ENCODE assay signal across 8 cellular contexts in the genomic region with DNA sequence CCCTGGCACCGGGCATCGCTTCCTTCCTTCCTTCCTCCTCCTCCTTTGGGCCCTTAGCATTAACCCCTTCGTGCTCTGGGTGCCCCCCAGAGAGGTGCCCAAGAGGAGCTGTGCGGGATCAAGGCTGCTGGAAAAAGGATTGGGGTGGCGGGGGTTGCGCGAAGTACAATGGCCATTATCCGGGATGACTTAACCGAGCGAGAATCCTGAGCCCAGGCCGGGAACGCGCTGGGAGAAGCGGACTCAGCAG. TPM values are rescaled to one million over a fixed set of nuclear protein-coding genes. Genes with fewer than 3 reads are reported as not detected.
DNase-seq lines count a peak whose midpoint lies in the region; ATAC-seq and TF ChIP-seq lines count a peak whose summit lies in the region.

No MANE protein-coding gene starts in this region.

- no peak overlapping the region for H3K18ac ChIP-seq in trophoblast cell (ENCODE audit: low read length)

- H3K79me1 ChIP-seq in trophoblast cell (ENCODE audit: low read length): no peaks in the 10 kb centered on the region

- H3K9ac ChIP-seq in BLaER1 treated with 17β-estradiol and CSF1 and Interleukin-3, amounts not matched to agents 10 nM and 100 nM: peak overlapping the region in 5 of 11 experiments; percentile 15 to 50 (median 28); a peak in 5 of 22 replicates
- no peak overlapping the region for H3K9ac ChIP-seq in trophoblast cell (ENCODE audit: low read length)

- peaks cover 10 to 17% (median 14%) of the 10 kb centered on the region in 11 experiments for H3K36me3 ChIP-seq in BLaER1 treated with 17β-estradiol and CSF1 and Interleukin-3, amounts not matched to agents 10 nM and 100 nM
- H3K36me3 ChIP-seq in esophagus muscularis mucosa (peaks cover under 1 to 10% (median 3%) of the 10 kb centered on the region in 4 donors), trophoblast cell (ENCODE audit: control insufficient read depth in 1 of 2, insufficient read depth in 2 of 2, low read length in 2 of 2) (peaks cover under 1 to 6% of the 10 kb centered on the region in 2 experiments)

- H2AFZ ChIP-seq in trophoblast cell (ENCODE audit: insufficient read depth, low read length, poor library complexity): no peak overlapping the region

- peak overlapping the region in 2 of 3 donors; percentile 68 to 81 for H3K27ac Mint-ChIP-seq in IgD-negative memory B cell

- no peak overlapping the region for H3K23ac ChIP-seq in trophoblast cell (ENCODE audit: low read length)

- peaks cover 17 to 43% (median 31%) of the 10 kb centered on the region in 3 donors for H3K4me1 Mint-ChIP-seq in IgD-negative memory B cell

- H3K4me3 ChIP-seq in BLaER1 treated with 17β-estradiol and CSF1 and Interleukin-3, amounts not matched to agents 10 nM and 100 nM: peak overlapping the region; percentile 39 to 67 (median 48)
- H3K4me3 ChIP-seq in esophagus muscularis mucosa (peak overlapping the region; percentile 32 to 52 (median 40)), trophoblast cell (ENCODE audit: low read depth, low read length) (no peak overlapping the region)

- no peak overlapping the region for H3K4ac ChIP-seq in trophoblast cell (ENCODE audit: low read depth, low read length)

- H3K27ac ChIP-seq in BLaER1 treated with 17β-estradiol and CSF1 and Interleukin-3, amounts not matched to agents 10 nM and 100 nM: no peak overlapping the region
- peak overlapping the region in 3 of 4 donors; percentile 16 to 62 (median 21) for H3K27ac ChIP-seq in esophagus muscularis mucosa (replicated peaks in 1 of 4)
- no peak overlapping the region for H3K27ac ChIP-seq in trophoblast cell (ENCODE audit: low read depth, low read length)

- TF ChIP-seq POLR2A in esophagus muscularis mucosa (IDR thresholded peaks at IDR 0.05; ENCODE audit: low read depth): no peak

- DNase-seq in esophagus muscularis mucosa (ENCODE audit: extremely low spot score) (no peak), trophoblast cell (peak in 1 of 2 donors; percentile 32), nucleus accumbens (lab: John Stamatoyannopoulos, UW) (no peak), HT-29 (ENCODE audit: low spot score) (no peak)

- no peaks in the 10 kb centered on the region for H3K79me2 ChIP-seq in trophoblast cell (ENCODE audit: control insufficient read depth, insufficient read depth, low read length, poor library complexity)

- H3K9me3 Mint-ChIP-seq in IgD-negative memory B cell: no peaks in the 10 kb centered on the region

- H3K4me2 ChIP-seq in BLaER1 treated with 17β-estradiol and CSF1 and Interleukin-3, amounts not matched to agents 10 nM and 100 nM: peak overlapping the region; percentile 79 to 100 (median 93)
- peak overlapping the region; percentile 31 for H3K4me2 ChIP-seq in trophoblast cell (ENCODE audit: low read length)

- TF ChIP-seq EP300 in esophagus muscularis mucosa (IDR thresholded peaks at IDR 0.05): no peak

- no peak overlapping the region for H2BK5ac ChIP-seq in trophoblast cell (ENCODE audit: low read depth, low read length, poor library complexity)

- H4K20me1 ChIP-seq in BLaER1 treated with 17β-estradiol and CSF1 and Interleukin-3, amounts not matched to agents 10 nM and 100 nM: peaks cover 9 to 83% (median 78%) of the 10 kb centered on the region in 11 experiments; a peak in 20 of 22 replicates

- TF ChIP-seq CTCF in esophagus muscularis mucosa (IDR thresholded peaks at IDR 0.05): no peak

- H4K8ac ChIP-seq in trophoblast cell (ENCODE audit: low read depth, low read length): no peak overlapping the region

- ATAC-seq in GM19452 (IDR thresholded peaks at IDR 0.05; ENCODE audit: unreplicated experiment) (no peak), HG02870 (IDR thresholded peaks at IDR 0.05; ENCODE audit: unreplicated experiment) (no peak)

- H3K4me1 ChIP-seq in BLaER1 treated with 17β-estradiol and CSF1 and Interleukin-3, amounts not matched to agents 10 nM and 100 nM: peaks cover 45 to 73% (median 60%) of the 10 kb centered on the region in 10 experiments
- H3K4me1 ChIP-seq in esophagus muscularis mucosa: peaks cover 58 to 78% (median 70%) of the 10 kb centered on the region in 4 donors
- H3K4me1 ChIP-seq in trophoblast cell (ENCODE audit: control insufficient read depth in 1 of 2, insufficient read depth in 2 of 2, low read length in 2 of 2): peaks cover 12 to 29% of the 10 kb centered on the region in 2 experiments

- peaks cover 51% of the 10 kb centered on the region for H3K27me3 Mint-ChIP-seq in IgD-negative memory B cell

- H3K4me3 Mint-ChIP-seq in IgD-negative memory B cell: peak overlapping the region in 3 of 4 donors; percentile 61 to 86 (median 75)

- 0% methylated on average over 14 of the region's 14 CpGs for WGBS in esophagus muscularis mucosa
- no CpG with 5 or more reads among the region's 14 CpGs for WGBS in trophoblast cell (ENCODE audit: extremely low coverage, insufficient coverage, insufficient read length)

- no peaks in the 10 kb centered on the region for H3K36me3 Mint-ChIP-seq in IgD-negative memory B cell

- H4K12ac ChIP-seq in trophoblast cell (ENCODE audit: low read depth, low read length): no peak overlapping the region

- no peaks in the 10 kb centered on the region for H3K9me3 ChIP-seq in BLaER1 treated with 17β-estradiol and CSF1 and Interleukin-3, amounts not matched to agents 10 nM and 100 nM (replicated peaks in 1 of 11)
- H3K9me3 ChIP-seq in esophagus muscularis mucosa: no peaks in the 10 kb centered on the region
- H3K9me3 ChIP-seq in trophoblast cell (ENCODE audit: insufficient read depth, low read depth, low read length): peaks cover 6% of the 10 kb centered on the region

- H2BK120ac ChIP-seq in trophoblast cell (ENCODE audit: insufficient read depth, low read length, poor library complexity): no peak overlapping the region

- H3K14ac ChIP-seq in trophoblast cell (ENCODE audit: low read length): no peak overlapping the region

- intact Hi-C loops in esophagus muscularis mucosa (cut with DNase I): no loop called here

- peaks cover 85 to 89% (median 85%) of the 10 kb centered on the region in 11 experiments for H3K27me3 ChIP-seq in BLaER1 treated with 17β-estradiol and CSF1 and Interleukin-3, amounts not matched to agents 10 nM and 100 nM
- H3K27me3 ChIP-seq in esophagus muscularis mucosa (peaks cover 0 to 65% (median 51%) of the 10 kb centered on the region in 4 donors), trophoblast cell (ENCODE audit: insufficient read depth, low read length) (peaks cover 70% of the 10 kb centered on the region)

- H4K91ac ChIP-seq in trophoblast cell (ENCODE audit: low read depth, low read length): no peak overlapping the region

- no peak overlapping the region for H2BK12ac ChIP-seq in trophoblast cell (ENCODE audit: low read length)

- H2AK5ac ChIP-seq in trophoblast cell (ENCODE audit: low read length): no peak overlapping the region

RNA-seq across cellular contexts. Expression of gene DHH, which starts 2.8 kb away (rescaled TPM):
- not detected for polyA plus RNA-seq in IgD-negative memory B cell
- 1 to 10 TPM in 3 of 4 donors, under 1 TPM in 1; 0.66 to 3.0 (median 1.9) TPM for total RNA-seq in esophagus muscularis mucosa
- 0.11 and 0.12 TPM in 2 replicates for polyA plus RNA-seq in trophoblast cell (2013)
- total RNA-seq in HT-29 (2014; rRNA removed; shearing (Covaris generic)): 0.28 TPM in 1 of 2 replicates, not detected in the other

RNA-seq across cellular contexts. Expression of gene LMBR1L, which starts 18.9 kb away (rescaled TPM):
- 37.3 TPM for polyA plus RNA-seq in IgD-negative memory B cell
- total RNA-seq in esophagus muscularis mucosa: 10 to 100 TPM; 24.7 to 54.0 (median 34.3) TPM
- 29.4 and 33.5 TPM in 2 replicates for polyA plus RNA-seq in trophoblast cell (2013)
- 16.1 and 24.6 TPM in 2 replicates for total RNA-seq in HT-29 (2014; rRNA removed; shearing (Covaris generic))

RNA-seq across cellular contexts. Expression of gene RHEBL1, which starts 22.0 kb away (rescaled TPM):
- polyA plus RNA-seq in IgD-negative memory B cell: 3.2 TPM
- total RNA-seq in esophagus muscularis mucosa: under 1 TPM in 2 of 4 donors, not detected in 2; 0.40 to 0.97 TPM
- polyA plus RNA-seq in trophoblast cell (2013): 0.89 and 1.0 TPM in 2 replicates
- 1.4 and 1.7 TPM in 2 replicates for total RNA-seq in HT-29 (2014; rRNA removed; shearing (Covaris generic))

RNA-seq across cellular contexts. Expression of gene KMT2D, which starts 31.2 kb away (rescaled TPM):
- 19.7 TPM for polyA plus RNA-seq in IgD-negative memory B cell
- total RNA-seq in esophagus muscularis mucosa: 10 to 100 TPM; 47.2 to 85.2 (median 76.2) TPM
- polyA plus RNA-seq in trophoblast cell (2013): 21.1 and 21.8 TPM in 2 replicates
- 28.3 and 32.4 TPM in 2 replicates for total RNA-seq in HT-29 (2014; rRNA removed; shearing (Covaris generic))

RNA-seq across cellular contexts. Expression of gene TUBA1B, which starts 39.4 kb away (rescaled TPM):
- 396 TPM for polyA plus RNA-seq in IgD-negative memory B cell
- total RNA-seq in esophagus muscularis mucosa: 1,000 to 10,000 TPM in 1 of 4 donors, 100 to 1,000 TPM in 3; 739 to 1,057 (median 846) TPM
- polyA plus RNA-seq in trophoblast cell (2013): 1,793 and 1,895 TPM in 2 replicates
- total RNA-seq in HT-29 (2014; rRNA removed; shearing (Covaris generic)): 2,713 and 2,908 TPM in 2 replicates

Comparison
In these comparisons a context has a peak if more than half of its experiments do, and no peak if none do; other contexts are left out.
1. H3K27ac ChIP-seq: peak in esophagus muscularis mucosa (3 of 4); none in BLaER1 treated with 17β-estradiol and CSF1 and Interleukin-3, amounts not matched to agents 10 nM and 100 nM (0 of 11) and trophoblast cell (single experiment).